14 cellular contexts compared by ENCODE assay signal in the genomic region with DNA sequence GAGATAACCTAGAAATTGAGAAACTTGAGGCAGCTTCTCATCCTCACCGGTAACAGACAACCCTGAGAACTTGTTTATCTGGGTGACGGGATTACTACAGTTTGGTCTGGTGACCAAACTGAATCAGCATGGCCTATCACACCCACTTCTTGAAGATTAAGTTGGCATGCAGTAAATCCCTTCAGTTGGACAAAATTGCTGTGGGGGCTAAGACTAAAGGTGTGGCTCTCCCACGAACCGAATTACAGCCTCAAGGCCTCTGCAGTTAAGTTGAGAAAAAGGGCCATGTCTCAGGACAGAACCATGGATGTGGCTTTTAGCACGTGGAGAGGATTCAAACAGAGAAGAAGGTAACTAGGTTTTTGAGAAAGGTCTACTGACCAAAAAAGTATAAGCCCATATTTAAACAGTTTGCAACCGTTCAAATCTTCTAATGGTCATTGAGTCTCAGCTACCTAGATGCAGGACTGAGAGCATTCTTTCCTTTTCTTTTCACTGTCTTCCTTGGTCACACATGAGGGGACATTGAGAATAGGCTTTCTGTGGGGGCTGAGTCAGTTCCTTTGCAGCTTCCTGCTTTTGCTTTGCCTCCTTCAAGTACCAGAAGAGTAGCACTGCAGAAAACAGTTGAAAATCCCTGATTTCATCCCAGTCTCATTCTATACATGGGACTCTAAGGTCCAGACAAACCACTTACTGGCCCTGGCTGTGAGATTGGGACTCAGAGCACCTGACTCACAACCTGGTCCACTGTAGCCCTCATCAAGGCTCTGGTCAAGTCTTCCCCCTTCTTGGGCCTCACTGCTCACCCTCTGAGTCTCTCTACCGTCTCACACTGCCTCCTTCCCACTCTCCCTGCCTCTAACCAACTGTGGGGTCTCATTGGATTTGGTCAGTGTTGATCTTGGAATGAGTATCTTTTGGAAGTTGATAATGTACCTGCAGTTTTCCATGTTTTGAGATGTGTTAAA. TPM values are rescaled to one million over a fixed set of nuclear protein-coding genes. Genes with fewer than 3 reads are reported as not detected.
DNase-seq lines count a peak whose midpoint lies in the region; ATAC-seq and TF ChIP-seq lines count a peak whose summit lies in the region.
"Had no signal": no experiment of that assay in that cellular context is flagged by ENCODE, and none has a peak within 500 bp of the region (broad histone marks: within the 10 kb centered on the region; RNA-seq: fewer than 3 reads in every experiment).

No MANE protein-coding gene starts in this region.

- H3K27me3 Mint-ChIP-seq in activated T-helper 17 cell treated with anti-CD3 and anti-CD28 coated beads, Interleukin-2, amount 50 U/mL, for 72 hours, result peaks cover 31% of the 10 kb centered on the region

- H3K9me3 Mint-ChIP-seq in activated T-helper 17 cell treated with anti-CD3 and anti-CD28 coated beads, Interleukin-2, amount 50 U/mL, for 72 hours, result no peaks in the 10 kb centered on the region

- ATAC-seq in activated T-helper 17 cell treated with anti-CD3 and anti-CD28 coated beads, Interleukin-2, amount 50 U/mL, for 72 hours (replicated peaks), result peak; percentile 18
- ATAC-seq in lung (ENCODE audit: insufficient read depth, low FRiP score) (peak; percentile 14), HG03196 (IDR thresholded peaks at IDR 0.05; ENCODE audit: unreplicated experiment) (no peak), omental fat pad (ENCODE audit: low FRiP score) (no peak)

- H3K9me3 ChIP-seq in BLaER1 treated with 17β-estradiol and CSF1 and Interleukin-3, amounts not matched to agents 10 nM and 100 nM (replicated peaks in 1 of 11), result no peaks in the 10 kb centered on the region
- H3K9me3 ChIP-seq in lung (ENCODE audit: control insufficient read depth in 2 of 2, insufficient read depth in 1 of 2, low read length in 1 of 2), result no peaks in the 10 kb centered on the region
- H3K9me3 ChIP-seq: SJSA1 had no signal

- H4K20me1 ChIP-seq in BLaER1 treated with 17β-estradiol and CSF1 and Interleukin-3, amounts not matched to agents 10 nM and 100 nM, result no peaks in the 10 kb centered on the region

- H3K36me3 Mint-ChIP-seq in activated T-helper 17 cell treated with anti-CD3 and anti-CD28 coated beads, Interleukin-2, amount 50 U/mL, for 72 hours (ENCODE audit: low read depth), result no peaks in the 10 kb centered on the region

- H3K4me1 Mint-ChIP-seq in activated T-helper 17 cell treated with anti-CD3 and anti-CD28 coated beads, Interleukin-2, amount 50 U/mL, for 72 hours, result no peaks in the 10 kb centered on the region

- H3K4me3 ChIP-seq in BLaER1 treated with 17β-estradiol and CSF1 and Interleukin-3, amounts not matched to agents 10 nM and 100 nM, result no peak overlapping the region
- no peak overlapping the region for H3K4me3 ChIP-seq in lung
- H3K4me3 ChIP-seq: SJSA1 had no signal

- TF ChIP-seq CTCF in lung (IDR thresholded peaks at IDR 0.05; ENCODE audit: control extremely low read depth, extremely low read depth) (no peak), omental fat pad (IDR thresholded peaks at IDR 0.05) (no peak)

- H3K36me3 ChIP-seq in BLaER1 treated with 17β-estradiol and CSF1 and Interleukin-3, amounts not matched to agents 10 nM and 100 nM, result no peaks in the 10 kb centered on the region
- no peaks in the 10 kb centered on the region for H3K36me3 ChIP-seq in lung (ENCODE audit: control insufficient read depth in 2 of 2, insufficient read depth in 2 of 2, low read length in 2 of 2)
- H3K36me3 ChIP-seq: SJSA1, WERI-Rb-1 had no signal

- no peak overlapping the region for H3K4me3 Mint-ChIP-seq in activated T-helper 17 cell treated with anti-CD3 and anti-CD28 coated beads, Interleukin-2, amount 50 U/mL, for 72 hours

- H3K9ac ChIP-seq in BLaER1 treated with 17β-estradiol and CSF1 and Interleukin-3, amounts not matched to agents 10 nM and 100 nM, result peak overlapping the region in 8 of 11 experiments; percentile 18 to 65 (median 53); a peak in 14 of 22 replicates

- H3K27me3 ChIP-seq in BLaER1 treated with 17β-estradiol and CSF1 and Interleukin-3, amounts not matched to agents 10 nM and 100 nM, result no peaks in the 10 kb centered on the region
- no peaks in the 10 kb centered on the region for H3K27me3 ChIP-seq in lung (ENCODE audit: control insufficient read depth, insufficient read depth)
- H3K27me3 ChIP-seq: SJSA1 had no signal

- H3K27ac Mint-ChIP-seq in activated T-helper 17 cell treated with anti-CD3 and anti-CD28 coated beads, Interleukin-2, amount 50 U/mL, for 72 hours, result no peak overlapping the region

- H3K4me2 ChIP-seq in BLaER1 treated with 17β-estradiol and CSF1 and Interleukin-3, amounts not matched to agents 10 nM and 100 nM, result peak overlapping the region; percentile 61 to 82 (median 75)

- peaks cover 14 to 34% (median 21%) of the 10 kb centered on the region in 10 experiments for H3K4me1 ChIP-seq in BLaER1 treated with 17β-estradiol and CSF1 and Interleukin-3, amounts not matched to agents 10 nM and 100 nM
- H3K4me1 ChIP-seq in lung (ENCODE audit: control insufficient read depth in 2 of 2, insufficient read depth in 2 of 2, low read length in 2 of 2), result peaks cover 0 to 3% of the 10 kb centered on the region in 2 donors

- WGBS in lung, 2 donors, result 76 to 83% methylated on average over 7 of the region's 7 CpGs

- peak overlapping the region in 10 of 11 experiments; percentile 14 to 82 (median 73); a peak in 18 of 22 replicates for H3K27ac ChIP-seq in BLaER1 treated with 17β-estradiol and CSF1 and Interleukin-3, amounts not matched to agents 10 nM and 100 nM
- H3K27ac ChIP-seq in lung (ENCODE audit: low read depth in 1 of 2, low read length in 1 of 2), result no peak overlapping the region
- H3K27ac ChIP-seq: SJSA1, WERI-Rb-1 had no signal

- peak; percentile 55 for DNase-seq in HT1080 (ENCODE audit: low read depth)
- DNase-seq in lung (ENCODE audit: low spot score), result no peak
- DNase-seq in HuH-7.5 (ENCODE audit: low spot score), result no peak
- no peak for DNase-seq in activated naive CD4-positive, alpha-beta T cell treated with anti-CD3 and anti-CD28 coated beads, Interleukin-2, amount 50 U/mL, for 16 hours
- no peak for DNase-seq in omental fat pad (ENCODE audit: low spot score)
- DNase-seq: cortex of kidney, KG1, NCI-H2029, NCI-H748 treated with DMSO at 0.1 percent for 48 hours, WERI-Rb-1 had no signal

RNA-seq across cellular contexts. Expression of gene PDE6A, which starts 30.9 kb away (rescaled TPM):
- not detected in 2 replicates for total RNA-seq in HT1080 (2014; rRNA removed; shearing (Covaris generic))
- 0.01 TPM in 1 of 2 replicates, not detected in the other for polyA plus RNA-seq in HT1080 (2015; cell fraction: cytosol; rRNA removed)
- polyA plus RNA-seq in HT1080 (2015; cell fraction: nucleus; rRNA removed), result 0.07 TPM in 1 of 2 replicates, not detected in the other
- not detected for total RNA-seq in activated T-helper 17 cell treated with anti-CD3 and anti-CD28 coated beads, Interleukin-2, amount 50 U/mL, for 72 hours
- total RNA-seq in lung (under 1 TPM in 1 of 2 donors, not detected in 1; 0.06 TPM), omental fat pad (not detected)
- polyA plus RNA-seq in lung, result under 1 TPM; 0.03 to 0.06 TPM

RNA-seq across cellular contexts. Expression of gene SLC26A2, which starts 46.8 kb away (rescaled TPM):
- total RNA-seq in HT1080 (2014; rRNA removed; shearing (Covaris generic)), result 16.1 and 19.5 TPM in 2 replicates
- polyA plus RNA-seq in HT1080 (2015; cell fraction: cytosol; rRNA removed), result 5.2 and 7.5 TPM in 2 replicates
- 9.5 and 10.5 TPM in 2 replicates for polyA plus RNA-seq in HT1080 (2015; cell fraction: nucleus; rRNA removed)
- 1 to 10 TPM; 6.9 to 8.9 TPM for total RNA-seq in activated T-helper 17 cell treated with anti-CD3 and anti-CD28 coated beads, Interleukin-2, amount 50 U/mL, for 72 hours
- total RNA-seq in lung (10 to 100 TPM; 21.2 to 25.6 TPM), omental fat pad (10 to 100 TPM; 14.8 to 21.8 (median 16.6) TPM)
- polyA plus RNA-seq in lung, result 1 to 10 TPM; 5.8 to 7.1 TPM

Comparison
In these comparisons a context has a peak if more than half of its experiments do, and no peak if none do; other contexts are left out.
1. H3K27ac ChIP-seq: peak in BLaER1 treated with 17β-estradiol and CSF1 and Interleukin-3, amounts not matched to agents 10 nM and 100 nM (10 of 11); none in lung (0 of 2).
2. ATAC-seq: peak in activated T-helper 17 cell treated with anti-CD3 and anti-CD28 coated beads, Interleukin-2, amount 50 U/mL, for 72 hours (single experiment) and lung (single experiment); none in HG03196 (single experiment) and omental fat pad (single experiment).